Comparison of ENCODE assay signal across 8 cellular contexts in genomic region chr4:148216866-148217814, GRCh38.
A peak's percentile ranks its signal among the peaks of the same experiment; 100 is the strongest.
DNase-seq lines count a peak whose midpoint lies in the region; ATAC-seq and TF ChIP-seq lines count a peak whose summit lies in the region.

No MANE protein-coding gene starts in this region.

- DNase-seq in ascending aorta (ENCODE audit: low spot score in 2 of 2), result no peak
- DNase-seq in osteoblast (ENCODE audit: insufficient read length, low spot score, missing footprints), result no peak
- DNase-seq in DMS79 treated with DMSO at 0.1 percent for 48 hours (lab: John Stamatoyannopoulos, UW), result no peak
- DNase-seq in RWPE1 (ENCODE audit: low spot score), result no peak
- DNase-seq in T-helper 9 cell, result no peak

- H3K9me3 ChIP-seq in BLaER1 treated with 17β-estradiol and CSF1 and Interleukin-3, amounts not matched to agents 10 nM and 100 nM (replicated peaks in 1 of 11), result no peaks in the 10 kb centered on the region
- H3K9me3 ChIP-seq in ascending aorta (no peaks in the 10 kb centered on the region), osteoblast (ENCODE audit: low read depth, low read length) (no peaks in the 10 kb centered on the region)

- no peaks in the 10 kb centered on the region for H3K36me3 ChIP-seq in BLaER1 treated with 17β-estradiol and CSF1 and Interleukin-3, amounts not matched to agents 10 nM and 100 nM
- H3K36me3 ChIP-seq in ascending aorta, result no peaks in the 10 kb centered on the region
- no peaks in the 10 kb centered on the region for H3K36me3 ChIP-seq in osteoblast (ENCODE audit: insufficient read depth, low read length)

- CTCF ChIA-PET in RWPE1 (lab: Yijun Ruan, JAX), result interaction anchor here (0.6 to 0.7 kb wide), 2 partner anchors 90 to 147 kb away, joined by 3 to 6 read pairs; no protein-coding TSS in a partner anchor

- H2AFZ ChIP-seq in osteoblast (ENCODE audit: low read length), result peak overlapping the region; percentile 87

- peak overlapping the region; percentile 23 to 56 (median 42); a peak in 15 of 20 replicates for H3K4me3 ChIP-seq in BLaER1 treated with 17β-estradiol and CSF1 and Interleukin-3, amounts not matched to agents 10 nM and 100 nM
- peak overlapping the region in 1 of 2 donors; percentile 47 for H3K4me3 ChIP-seq in ascending aorta
- peak overlapping the region; percentile 57 for H3K4me3 ChIP-seq in osteoblast (ENCODE audit: insufficient read depth, low read length)

- H3K4me1 ChIP-seq in BLaER1 treated with 17β-estradiol and CSF1 and Interleukin-3, amounts not matched to agents 10 nM and 100 nM, result peaks cover 14 to 17% (median 15%) of the 10 kb centered on the region in 10 experiments
- H3K4me1 ChIP-seq in ascending aorta, result no peaks in the 10 kb centered on the region
- H3K4me1 ChIP-seq in osteoblast (ENCODE audit: insufficient read depth, low read length), result no peaks in the 10 kb centered on the region

- no peaks in the 10 kb centered on the region for H3K27me3 ChIP-seq in BLaER1 treated with 17β-estradiol and CSF1 and Interleukin-3, amounts not matched to agents 10 nM and 100 nM
- no peaks in the 10 kb centered on the region for H3K27me3 ChIP-seq in ascending aorta
- H3K27me3 ChIP-seq in osteoblast (ENCODE audit: insufficient read depth, low read length), result no peaks in the 10 kb centered on the region

- H3K79me2 ChIP-seq in osteoblast (ENCODE audit: insufficient read depth, low read length), result no peaks in the 10 kb centered on the region

- H4K20me1 ChIP-seq in BLaER1 treated with 17β-estradiol and CSF1 and Interleukin-3, amounts not matched to agents 10 nM and 100 nM, result no peaks in the 10 kb centered on the region
- no peaks in the 10 kb centered on the region for H4K20me1 ChIP-seq in osteoblast (ENCODE audit: insufficient read depth, low read length)

- ATAC-seq in GM19328 (IDR thresholded peaks at IDR 0.05; ENCODE audit: unreplicated experiment) (peak; percentile 96), HG03354 (IDR thresholded peaks at IDR 0.05; ENCODE audit: poor library complexity, severe bottlenecking, unreplicated experiment) (peak; percentile 96)

- intact Hi-C loops in ascending aorta (cut with DNase I), result loop anchor here (5.0 kb wide), 1 partner anchor 225 kb away; the partner anchor contains the start of gene NR3C2

- peak overlapping the region in 9 of 11 experiments; percentile 2 to 64 (median 39); a peak in 10 of 22 replicates for H3K27ac ChIP-seq in BLaER1 treated with 17β-estradiol and CSF1 and Interleukin-3, amounts not matched to agents 10 nM and 100 nM
- H3K27ac ChIP-seq in ascending aorta, result peak overlapping the region; percentile 3 to 34
- H3K27ac ChIP-seq in osteoblast (ENCODE audit: low read depth, low read length), result no peak overlapping the region
- no peak overlapping the region for H3K27ac ChIP-seq in RWPE1

- POLR2A ChIA-PET in RWPE1 (lab: Yijun Ruan, JAX; ENCODE audit: low non-redundant PET), result no interaction called here

- peak overlapping the region in 6 of 11 experiments; percentile 14 to 58 (median 33); a peak in 4 of 22 replicates for H3K9ac ChIP-seq in BLaER1 treated with 17β-estradiol and CSF1 and Interleukin-3, amounts not matched to agents 10 nM and 100 nM

- TF ChIP-seq CTCF in ascending aorta (IDR thresholded peaks at IDR 0.05) (no peak), osteoblast (IDR thresholded peaks at IDR 0.05; ENCODE audit: extremely low read depth, low read depth, low read length) (no peak), RWPE1 (conservative IDR thresholded peaks at IDR 0.05; ENCODE audit: low read depth) (no peak)

- peak overlapping the region; percentile 69 to 92 (median 76) for H3K4me2 ChIP-seq in BLaER1 treated with 17β-estradiol and CSF1 and Interleukin-3, amounts not matched to agents 10 nM and 100 nM
- H3K4me2 ChIP-seq in osteoblast (ENCODE audit: insufficient read depth, low read length), result peak overlapping the region; percentile 77

Comparison
In these comparisons a context has a peak if more than half of its experiments do, and no peak if none do; other contexts are left out.
1. H3K27ac ChIP-seq: peak in BLaER1 treated with 17β-estradiol and CSF1 and Interleukin-3, amounts not matched to agents 10 nM and 100 nM (9 of 11) and ascending aorta (2 of 2); none in osteoblast (single experiment) and RWPE1 (single experiment).